Comparison of ENCODE assay signal across 11 cellular contexts in genomic region chr17:2855063-2855600, GRCh38. TPM values are rescaled to one million over a fixed set of nuclear protein-coding genes. Genes with fewer than 3 reads are reported as not detected.
A peak's percentile ranks its signal among the peaks of the same experiment; 100 is the strongest.
DNase-seq lines count a peak whose midpoint lies in the region; TF ChIP-seq lines count a peak whose summit lies in the region.
"Had no signal": no experiment of that assay in that cellular context is flagged by ENCODE, and none has a peak within 500 bp of the region (broad histone marks: within the 10 kb centered on the region; RNA-seq: fewer than 3 reads in every experiment).

No MANE protein-coding gene starts in this region.

- H2BK5ac ChIP-seq in mesendoderm (ENCODE audit: low read length), result peak overlapping the region; percentile 12

- peaks cover 12% of the 10 kb centered on the region for H3K4me1 ChIP-seq in mammary epithelial cell (ENCODE audit: insufficient read depth, low read length)
- H3K4me1 ChIP-seq in mesendoderm (ENCODE audit: control insufficient read depth, low read depth, low read length), result peaks cover 4% of the 10 kb centered on the region
- H3K4me1 ChIP-seq in Karpas-422 (ENCODE audit: low read length), result peaks cover 21% of the 10 kb centered on the region

- no peak overlapping the region for H3K4ac ChIP-seq in mesendoderm (ENCODE audit: low read depth, low read length)

- POLR2A ChIA-PET in AG04450 (lab: Yijun Ruan, JAX), result no interaction called here

- peak overlapping the region; percentile 89 for H2AFZ ChIP-seq in mammary epithelial cell (ENCODE audit: low read depth, low read length)
- H2AFZ ChIP-seq in Karpas-422 (ENCODE audit: low read length), result no peak overlapping the region

- H3K23ac ChIP-seq in mesendoderm (ENCODE audit: low read length), result peak overlapping the region; percentile 4

- BruUV-seq in mammary epithelial cell (replicated peaks; lab: Mats Ljungman, UMichigan), result no TSS peak

- H3K9me2 ChIP-seq in Karpas-422 (replicated peaks; ENCODE audit: insufficient read depth, low read length), result no peaks in the 10 kb centered on the region

- peak overlapping the region; percentile 72 for H3K9ac ChIP-seq in mammary epithelial cell (ENCODE audit: insufficient read depth, low read length)
- peak overlapping the region; percentile 86 for H3K9ac ChIP-seq in mesendoderm (ENCODE audit: low read length)
- no peak overlapping the region for H3K9ac ChIP-seq in Karpas-422 (ENCODE audit: low read length)

- peak overlapping the region; percentile 83 for H3K18ac ChIP-seq in mesendoderm (ENCODE audit: low read length)

- H3K56ac ChIP-seq in mesendoderm (ENCODE audit: low read length), result peak overlapping the region; percentile 97

- H3K4me3 ChIP-seq in AG04450 (ENCODE audit: low read depth, low read length) (peak overlapping the region; percentile 68), H7 (ENCODE audit: insufficient read depth, low read depth, low read length) (peak overlapping the region; percentile 93), mammary epithelial cell (replicated peaks in 1 of 3; ENCODE audit: insufficient read depth in 1 of 3, low read depth in 2 of 3, low read length in 3 of 3) (peak overlapping the region; percentile 78 to 90 (median 83)), mesendoderm (ENCODE audit: low read length) (peak overlapping the region; percentile 93), Karpas-422 (ENCODE audit: low read length) (no peak overlapping the region)

- DNase-seq in AG04450 (ENCODE audit: low read depth, low spot score) (no peak), H7 (no peak), mammary epithelial cell (peak; percentile 45), mesendoderm (no peak), SIG-M5 (lab: John Stamatoyannopoulos, UW) (no peak), glomerular visceral epithelial cell (ENCODE audit: extremely low spot score) (no peak), Karpas-422 (no peak)
- no peak for DNase-seq in activated effector memory CD4-positive, alpha-beta T cell treated with anti-CD3 and anti-CD28 coated beads, Interleukin-2, amount 50 U/mL, for 16 hours
- DNase-seq: foreskin melanocyte, NCI-H1930, T-helper 1 cell had no signal

- H3K79me1 ChIP-seq in mesendoderm (ENCODE audit: low read length), result peaks cover 6% of the 10 kb centered on the region

- H2BK15ac ChIP-seq in mesendoderm (replicated peaks; ENCODE audit: low read depth), result no peak overlapping the region

- peaks cover 2% of the 10 kb centered on the region; the same call in 1 of the 2 replicates for H3K36me3 ChIP-seq in H7 (replicated peaks; ENCODE audit: control insufficient read depth, insufficient read depth, low read length)
- H3K36me3 ChIP-seq in mammary epithelial cell (ENCODE audit: insufficient read depth, low read length), result no peaks in the 10 kb centered on the region
- H3K36me3 ChIP-seq in mesendoderm (ENCODE audit: control insufficient read depth, insufficient read depth, low read length), result no peaks in the 10 kb centered on the region
- no peaks in the 10 kb centered on the region for H3K36me3 ChIP-seq in Karpas-422 (ENCODE audit: insufficient read depth, low read length)

- no peak overlapping the region for H2AK5ac ChIP-seq in mesendoderm (ENCODE audit: low read length)

- peaks cover 60% of the 10 kb centered on the region for H3K79me2 ChIP-seq in mammary epithelial cell (ENCODE audit: insufficient read depth, low read length)
- peaks cover 51% of the 10 kb centered on the region for H3K79me2 ChIP-seq in mesendoderm (ENCODE audit: control insufficient read depth, insufficient read depth, low read length)
- no peaks in the 10 kb centered on the region for H3K79me2 ChIP-seq in Karpas-422 (ENCODE audit: low read length)

- WGBS in mammary epithelial cell (ENCODE audit: low coverage, missing lambda C conversion rate), result 35% methylated on average over 6 of the region's 8 CpGs
- WGBS in mesendoderm (ENCODE audit: extremely low coverage, insufficient coverage, low lambda C conversion rate), result no CpG with 5 or more reads among the region's 8 CpGs

- H4K20me1 ChIP-seq in mammary epithelial cell (ENCODE audit: insufficient read depth, low read length), result no peaks in the 10 kb centered on the region
- H4K20me1 ChIP-seq in Karpas-422 (ENCODE audit: insufficient read depth, low read depth, low read length), result no peaks in the 10 kb centered on the region

- H3K9me3 ChIP-seq in AG04450 (ENCODE audit: control insufficient read depth, insufficient read depth, low read length), result no peaks in the 10 kb centered on the region; the same call in 1 of the 2 replicates
- H3K9me3 ChIP-seq in mammary epithelial cell (replicated peaks; ENCODE audit: insufficient read depth, low read length), result no peaks in the 10 kb centered on the region
- H3K9me3 ChIP-seq in Karpas-422 (ENCODE audit: low read length), result no peaks in the 10 kb centered on the region

- intact Hi-C loops in mammary epithelial cell (cut with micrococcal nuclease), result no loop called here

- H3K27ac ChIP-seq in AG04450 (ENCODE audit: low read depth, low read length) (no peak overlapping the region), mammary epithelial cell (ENCODE audit: insufficient read depth, low read depth, low read length) (peak overlapping the region; percentile 4), mesendoderm (ENCODE audit: low read depth, low read length) (peak overlapping the region; percentile 92), Karpas-422 (ENCODE audit: low read length) (no peak overlapping the region)

- in situ Hi-C loops in mammary epithelial cell (cut with MboI; ENCODE audit: low sequenced_read_pairs in 2 of 2), result loop anchor here (10.0 kb wide), 2 partner anchors 70 to 160 kb away; no protein-coding TSS in a partner anchor

- no peak overlapping the region for H4K5ac ChIP-seq in mesendoderm (ENCODE audit: low read length)

- H4K8ac ChIP-seq in mesendoderm (ENCODE audit: low read depth, low read length), result no peak overlapping the region

- peak overlapping the region; percentile 85 for H3K4me2 ChIP-seq in mammary epithelial cell (ENCODE audit: insufficient read depth, low read depth, low read length)
- peak overlapping the region; percentile 51 for H3K4me2 ChIP-seq in mesendoderm (ENCODE audit: low read length)
- H3K4me2 ChIP-seq in Karpas-422 (ENCODE audit: low read depth, low read length, poor library complexity, severe bottlenecking), result no peak overlapping the region

- dilution Hi-C loops in mammary epithelial cell (cut with HindIII; ENCODE audit: low sequenced_read_pairs), result no loop called here

- CTCF ChIA-PET in AG04450 (lab: Charles Lee), result no interaction called here
- CTCF ChIA-PET in mammary epithelial cell (lab: Charles Lee; ENCODE audit: low non-redundant PET), result no interaction called here

- H2BK120ac ChIP-seq in mesendoderm (ENCODE audit: low read depth, low read length), result no peak overlapping the region

- H3K27me3 ChIP-seq in AG04450 (ENCODE audit: control insufficient read depth, insufficient read depth, low read length) (peaks cover 6% of the 10 kb centered on the region), H7 (ENCODE audit: control insufficient read depth, insufficient read depth, low read length) (no peaks in the 10 kb centered on the region; the same call in 1 of the 2 replicates), mammary epithelial cell (ENCODE audit: insufficient read depth, low read length) (no peaks in the 10 kb centered on the region), mesendoderm (ENCODE audit: insufficient read depth, low read length, poor library complexity) (no peaks in the 10 kb centered on the region), Karpas-422 (ENCODE audit: low read length) (no peaks in the 10 kb centered on the region)

- TF ChIP-seq CTCF in AG04450 (IDR thresholded peaks at IDR 0.05; ENCODE audit: low read depth, low read length) (no peak), mammary epithelial cell (conservative IDR thresholded peaks at IDR 0.05 in 1 of 2, IDR thresholded peaks at IDR 0.05 in 1 of 2; ENCODE audit: extremely low read depth in 1 of 2, insufficient read depth in 1 of 2, low read depth in 1 of 2, low read length in 2 of 2) (no peak)

RNA-seq across cellular contexts. Expression of gene RAP1GAP2, which starts 58.9 kb away (rescaled TPM):
- polyA plus RNA-seq in AG04450 (2011; rRNA removed), result 2.8 and 3.4 TPM in 2 replicates
- 5.0 and 5.9 TPM in 2 replicates for polyA minus RNA-seq in AG04450 (2011; rRNA and poly(A)+ RNA removed)
- 35.5 and 45.7 TPM in 2 replicates for total RNA-seq in H7 (2014; rRNA removed; shearing (Covaris generic))
- 10 to 100 TPM; 22.3 to 41.2 TPM for total RNA-seq in mammary epithelial cell
- 25.0 TPM for polyA plus RNA-seq in mammary epithelial cell
- 47.0 TPM for polyA minus RNA-seq in mammary epithelial cell
- polyA plus RNA-seq in mesendoderm (2013, experiment 1 of 2), result 20.7 TPM
- polyA plus RNA-seq in mesendoderm (2013, experiment 2 of 2), result 21.1 TPM
- 6.0 and 11.7 TPM in 2 replicates for total RNA-seq in Karpas-422 (2014; rRNA removed; shearing (Covaris generic); ENCODE audit: low replicate concordance)

Comparison
In these comparisons a context has a peak if more than half of its experiments do, and no peak if none do; other contexts are left out.
1. H3K27ac ChIP-seq: peak in mammary epithelial cell (single experiment) and mesendoderm (single experiment); none in AG04450 (single experiment) and Karpas-422 (single experiment).